ENCODE assay signal across 8 cellular contexts in genomic region chr16:88561485-88562369, GRCh38. TPM values are rescaled to one million over a fixed set of nuclear protein-coding genes. Genes with fewer than 3 reads are reported as not detected.
A peak's percentile ranks its signal among the peaks of the same experiment; 100 is the strongest.
DNase-seq lines count a peak whose midpoint lies in the region; ATAC-seq and TF ChIP-seq lines count a peak whose summit lies in the region.

No MANE protein-coding gene starts in this region.

- H3K4me1 Mint-ChIP-seq in activated CD4-positive, alpha-beta T cell treated with anti-CD3 and anti-CD28 coated beads for 36 hours = peaks cover 12% of the 10 kb centered on the region

- peaks cover 3% of the 10 kb centered on the region for H3K27me3 Mint-ChIP-seq in activated CD4-positive, alpha-beta T cell treated with anti-CD3 and anti-CD28 coated beads for 36 hours

- H3K27ac ChIP-seq in coronary artery (no peak overlapping the region), lung (ENCODE audit: low read depth in 1 of 2, low read length in 1 of 2) (no peak overlapping the region)

- H3K27me3 ChIP-seq in MG63 (0 out of 2 replicates have a peak, but pooled peaks cover 2% of the 10 kb centered on the region), lung (ENCODE audit: control insufficient read depth, insufficient read depth) (no peaks in the 10 kb centered on the region)

- H3K36me3 ChIP-seq in MG63 = no peaks in the 10 kb centered on the region
- H3K36me3 ChIP-seq in lung (ENCODE audit: control insufficient read depth in 2 of 2, insufficient read depth in 2 of 2, low read length in 2 of 2) = no peaks in the 10 kb centered on the region

- H3K4me1 ChIP-seq in lung (ENCODE audit: control insufficient read depth in 2 of 2, insufficient read depth in 2 of 2, low read length in 2 of 2) = no peaks in the 10 kb centered on the region

- no peaks in the 10 kb centered on the region for H3K9me3 Mint-ChIP-seq in activated CD4-positive, alpha-beta T cell treated with anti-CD3 and anti-CD28 coated beads for 36 hours (ENCODE audit: low read depth)

- no peak overlapping the region for H3K27ac Mint-ChIP-seq in activated CD4-positive, alpha-beta T cell treated with anti-CD3 and anti-CD28 coated beads for 36 hours

- DNase-seq in EH (ENCODE audit: low read depth) = peak; percentile 68
- DNase-seq in MG63 = peak; percentile 28
- DNase-seq in activated CD4-positive, alpha-beta T cell treated with anti-CD3 and anti-CD28 coated beads for 36 hours = peak; percentile 72
- no peak for DNase-seq in coronary artery (ENCODE audit: low spot score)
- DNase-seq in lung (ENCODE audit: low spot score) = peak; percentile 60
- peak; percentile 34 to 36 for DNase-seq in stimulated activated CD8-positive, alpha-beta memory T cell treated with anti-CD3 and anti-CD28 coated beads, Interleukin-2, amount 100 ng/mL, for 1 hour (ENCODE audit: low read depth in 2 of 2)

- H3K36me3 Mint-ChIP-seq in activated CD4-positive, alpha-beta T cell treated with anti-CD3 and anti-CD28 coated beads for 36 hours (ENCODE audit: low read depth) = no peaks in the 10 kb centered on the region

- 28 to 37% methylated on average over 22 to 24 of the region's 25 CpGs for WGBS in lung, 2 donors

- intact Hi-C loops in activated CD4-positive, alpha-beta T cell treated with anti-CD3 and anti-CD28 coated beads for 36 hours (cut with DNase I, micrococcal nuclease) = loop anchor here (1.0 to 5.0 kb wide), 2 partner anchors 34 to 118 kb away; no protein-coding TSS in a partner anchor

- H3K9me3 ChIP-seq in MG63 (no peaks in the 10 kb centered on the region), lung (ENCODE audit: control insufficient read depth in 2 of 2, insufficient read depth in 1 of 2, low read length in 1 of 2) (no peaks in the 10 kb centered on the region)

- TF ChIP-seq CTCF in coronary artery (IDR thresholded peaks at IDR 0.05) (peak; percentile 51), lung (IDR thresholded peaks at IDR 0.05; ENCODE audit: control extremely low read depth, extremely low read depth) (peak; percentile 77)

- H3K4me3 Mint-ChIP-seq in activated CD4-positive, alpha-beta T cell treated with anti-CD3 and anti-CD28 coated beads for 36 hours = no peak overlapping the region

- H3K4me3 ChIP-seq in MG63 = no peak overlapping the region
- peak overlapping the region; percentile 62 for H3K4me3 ChIP-seq in coronary artery
- no peak overlapping the region for H3K4me3 ChIP-seq in lung

- ATAC-seq in activated CD4-positive, alpha-beta T cell treated with anti-CD3 and anti-CD28 coated beads for 36 hours = peak; percentile 49
- ATAC-seq in lung (ENCODE audit: insufficient read depth, low FRiP score) (peak; percentile 43), GM21423 (IDR thresholded peaks at IDR 0.05; ENCODE audit: unreplicated experiment) (no peak), HG03354 (IDR thresholded peaks at IDR 0.05; ENCODE audit: poor library complexity, severe bottlenecking, unreplicated experiment) (no peak)

- CTCF ChIA-PET in activated CD4-positive, alpha-beta T cell treated with anti-CD3 and anti-CD28 coated beads for 36 hours (lab: Charles Lee) = interaction anchor here (0.9 to 2.3 kb wide), 7 partner anchors 9 to 124 kb away, joined by 3 to 10 read pairs (median 4); partner anchors contain the start of gene ZC3H18

- POLR2A ChIA-PET in activated CD4-positive, alpha-beta T cell treated with anti-CD3 and anti-CD28 coated beads for 36 hours (lab: Charles Lee) = no interaction called here

RNA-seq across cellular contexts. Expression of gene ZC3H18, which starts 8.5 kb away (rescaled TPM):
- 10.9 and 13.2 TPM in 2 replicates for total RNA-seq in MG63 (2014; rRNA removed; shearing (Covaris generic); ENCODE audit: low replicate concordance)
- total RNA-seq in activated CD4-positive, alpha-beta T cell treated with anti-CD3 and anti-CD28 coated beads for 36 hours = 10 to 100 TPM; 70.0 to 76.4 TPM
- 10 to 100 TPM; 21.2 to 44.0 TPM for total RNA-seq in lung
- polyA plus RNA-seq in lung = 10 to 100 TPM; 25.3 to 31.9 TPM

Comparison
In these comparisons a context has a peak if more than half of its experiments do, and no peak if none do; other contexts are left out.
1. ATAC-seq: peak in activated CD4-positive, alpha-beta T cell treated with anti-CD3 and anti-CD28 coated beads for 36 hours (single experiment) and lung (single experiment); none in GM21423 (single experiment) and HG03354 (single experiment).